Comparison of ENCODE assay signal across 6 cellular contexts in genomic region chr7:102439963-102440795, GRCh38. TPM values are rescaled to one million over a fixed set of nuclear protein-coding genes. Genes with fewer than 3 reads are reported as not detected.
DNase-seq lines count a peak whose midpoint lies in the region; ATAC-seq and FAIRE-seq lines count a peak whose summit lies in the region.

No MANE protein-coding gene starts in this region.

- FAIRE-seq in HTR-8/SVneo (lab: Jason Lieb, UNC): no peak

- DNase-seq in HTR-8/SVneo (ENCODE audit: insufficient read length, low spot score): peak; percentile 80
- peak; percentile 37 to 95 for DNase-seq in dermis microvascular lymphatic vessel endothelial cell (ENCODE audit: low read depth in 2 of 2)
- DNase-seq in posterior vena cava (ENCODE audit: low spot score): peak; percentile 89
- DNase-seq in stimulated activated CD4-positive, alpha-beta T cell treated with anti-CD3 and anti-CD28 coated beads, Interleukin-2, amount 100 ng/mL, for 24 hours: no peak

- ATAC-seq in GM19397 (IDR thresholded peaks at IDR 0.05; ENCODE audit: unreplicated experiment) (no peak), GM19467 (IDR thresholded peaks at IDR 0.05; ENCODE audit: unreplicated experiment) (no peak)

- intact Hi-C loops in posterior vena cava (cut with DNase I): no loop called here

RNA-seq across cellular contexts. Expression of gene ORAI2, which starts 6.8 kb away (rescaled TPM):
- total RNA-seq in dermis microvascular lymphatic vessel endothelial cell (57.9 and 106 TPM in 2 replicates), posterior vena cava (10 to 100 TPM; 13.0 to 17.5 TPM)

RNA-seq across cellular contexts. Expression of gene ALKBH4, which starts 24.5 kb away (rescaled TPM):
- total RNA-seq in dermis microvascular lymphatic vessel endothelial cell (8.1 and 13.0 TPM in 2 replicates), posterior vena cava (1 to 10 TPM; 6.4 to 6.8 TPM)

RNA-seq across cellular contexts. Expression of gene LRWD1, which starts 24.6 kb away (rescaled TPM):
- total RNA-seq in dermis microvascular lymphatic vessel endothelial cell: 19.5 and 24.1 TPM in 2 replicates
- total RNA-seq in posterior vena cava: 1 to 10 TPM; 6.6 to 9.2 TPM

RNA-seq across cellular contexts. Expression of gene POLR2J, which starts 38.5 kb away (rescaled TPM):
- total RNA-seq in dermis microvascular lymphatic vessel endothelial cell (26.2 and 32.1 TPM in 2 replicates), posterior vena cava (10 to 100 TPM; 35.0 to 40.3 TPM)

RNA-seq across cellular contexts. Expression of gene PRKRIP1, which starts 44.0 kb away (rescaled TPM):
- total RNA-seq in dermis microvascular lymphatic vessel endothelial cell: 8.0 and 10.6 TPM in 2 replicates
- total RNA-seq in posterior vena cava: 10 to 100 TPM; 13.8 to 13.9 TPM

Comparison
In these comparisons a context has a peak if more than half of its experiments do, and no peak if none do; other contexts are left out.
1. DNase-seq: peak in HTR-8/SVneo (single experiment), dermis microvascular lymphatic vessel endothelial cell (2 of 2) and posterior vena cava (single experiment); none in stimulated activated CD4-positive, alpha-beta T cell treated with anti-CD3 and anti-CD28 coated beads, Interleukin-2, amount 100 ng/mL, for 24 hours (0 of 2).